In genomic region chr3:4936982-4937614, GRCh38 we compare ENCODE assay signal across 13 cellular contexts. TPM values are rescaled to one million over a fixed set of nuclear protein-coding genes. Genes with fewer than 3 reads are reported as not detected.
DNase-seq lines count a peak whose midpoint lies in the region; ATAC-seq and TF ChIP-seq lines count a peak whose summit lies in the region.
"Had no signal": no experiment of that assay in that cellular context is flagged by ENCODE, and none has a peak within 500 bp of the region (broad histone marks: within the 10 kb centered on the region; RNA-seq: fewer than 3 reads in every experiment).

No MANE protein-coding gene starts in this region.

- peaks cover 21% of the 10 kb centered on the region for H3K4me1 Mint-ChIP-seq in activated naive CD8-positive, alpha-beta T cell treated with anti-CD3 and anti-CD28 coated beads, Interleukin-2, amount 10 ng/mL, durations not matched to agents 7 days and 5 days
- H3K4me1 Mint-ChIP-seq in activated naive CD8-positive, alpha-beta T cell treated with anti-CD3 and anti-CD28 coated beads for 36 hours = peaks cover 18% of the 10 kb centered on the region
- H3K4me1 Mint-ChIP-seq in activated T-helper 17 cell treated with anti-CD3 and anti-CD28 coated beads, Interleukin-2, amount 50 U/mL, for 72 hours = peaks cover 6% of the 10 kb centered on the region

- DNase-seq in activated naive CD8-positive, alpha-beta T cell treated with anti-CD3 and anti-CD28 coated beads, Interleukin-2, amount 10 ng/mL, durations not matched to agents 7 days and 5 days = no peak
- DNase-seq in activated naive CD8-positive, alpha-beta T cell treated with anti-CD3 and anti-CD28 coated beads for 36 hours = no peak
- DNase-seq in GM20000 (ENCODE audit: low spot score) (peak; percentile 38), NCI-H2227 (lab: John Stamatoyannopoulos, UW; ENCODE audit: unreplicated experiment) (no peak), GM10248 (ENCODE audit: extremely low spot score) (no peak)
- DNase-seq: C1 segment of cervical spinal cord, DND-41, NCI-H1048, NCI-H1436 treated with DMSO at 0.1 percent for 48 hours, NCI-H2081, NCI-H510A had no signal

- no peak for TF ChIP-seq CTCF in GM20000 (IDR thresholded peaks at IDR 0.05; ENCODE audit: extremely low read depth, missing control alignments)
- TF ChIP-seq CTCF in GM10248 (IDR thresholded peaks at IDR 0.05; ENCODE audit: control extremely low read depth, extremely low read depth, low read depth, missing control alignments) = no peak

- H3K27me3 Mint-ChIP-seq in activated naive CD8-positive, alpha-beta T cell treated with anti-CD3 and anti-CD28 coated beads, Interleukin-2, amount 10 ng/mL, durations not matched to agents 7 days and 5 days = no peaks in the 10 kb centered on the region
- H3K27me3 Mint-ChIP-seq in activated naive CD8-positive, alpha-beta T cell treated with anti-CD3 and anti-CD28 coated beads for 36 hours = no peaks in the 10 kb centered on the region
- no peaks in the 10 kb centered on the region for H3K27me3 Mint-ChIP-seq in activated T-helper 17 cell treated with anti-CD3 and anti-CD28 coated beads, Interleukin-2, amount 50 U/mL, for 72 hours

- peaks cover 4% of the 10 kb centered on the region for H3K9me3 Mint-ChIP-seq in activated naive CD8-positive, alpha-beta T cell treated with anti-CD3 and anti-CD28 coated beads, Interleukin-2, amount 10 ng/mL, durations not matched to agents 7 days and 5 days
- no peaks in the 10 kb centered on the region for H3K9me3 Mint-ChIP-seq in activated naive CD8-positive, alpha-beta T cell treated with anti-CD3 and anti-CD28 coated beads for 36 hours
- no peaks in the 10 kb centered on the region for H3K9me3 Mint-ChIP-seq in activated T-helper 17 cell treated with anti-CD3 and anti-CD28 coated beads, Interleukin-2, amount 50 U/mL, for 72 hours

- no peak overlapping the region for H3K4me3 Mint-ChIP-seq in activated naive CD8-positive, alpha-beta T cell treated with anti-CD3 and anti-CD28 coated beads, Interleukin-2, amount 10 ng/mL, durations not matched to agents 7 days and 5 days
- no peak overlapping the region for H3K4me3 Mint-ChIP-seq in activated naive CD8-positive, alpha-beta T cell treated with anti-CD3 and anti-CD28 coated beads for 36 hours
- H3K4me3 Mint-ChIP-seq in activated T-helper 17 cell treated with anti-CD3 and anti-CD28 coated beads, Interleukin-2, amount 50 U/mL, for 72 hours = no peak overlapping the region

- POLR2A ChIA-PET in activated naive CD8-positive, alpha-beta T cell treated with anti-CD3 and anti-CD28 coated beads, Interleukin-2, amount 10 ng/mL, durations not matched to agents 7 days and 5 days (lab: Charles Lee) = no interaction called here
- POLR2A ChIA-PET in GM10248 (lab: Yijun Ruan, JAX) = interaction anchor here (0.6 kb wide), 1 partner anchor 99 kb away, joined by 6 read pairs; no protein-coding TSS in a partner anchor

- ATAC-seq in activated naive CD8-positive, alpha-beta T cell treated with anti-CD3 and anti-CD28 coated beads, Interleukin-2, amount 10 ng/mL, durations not matched to agents 7 days and 5 days (ENCODE audit: low read depth) = no peak
- peak; percentile 28 for ATAC-seq in activated T-helper 17 cell treated with anti-CD3 and anti-CD28 coated beads, Interleukin-2, amount 50 U/mL, for 72 hours (replicated peaks)
- ATAC-seq in HG03095 (IDR thresholded peaks at IDR 0.05; ENCODE audit: unreplicated experiment) = no peak

- CTCF ChIA-PET in GM10248 (lab: Yijun Ruan, JAX) = interaction anchor here (1.1 to 2.5 kb wide), 4 partner anchors 9 to 226 kb away, joined by 4 to 10 read pairs (median 4); no protein-coding TSS in a partner anchor

- H3K27ac Mint-ChIP-seq in activated naive CD8-positive, alpha-beta T cell treated with anti-CD3 and anti-CD28 coated beads, Interleukin-2, amount 10 ng/mL, durations not matched to agents 7 days and 5 days = peak overlapping the region; percentile 5
- H3K27ac Mint-ChIP-seq in activated naive CD8-positive, alpha-beta T cell treated with anti-CD3 and anti-CD28 coated beads for 36 hours = no peak overlapping the region
- H3K27ac Mint-ChIP-seq in activated T-helper 17 cell treated with anti-CD3 and anti-CD28 coated beads, Interleukin-2, amount 50 U/mL, for 72 hours = no peak overlapping the region

- H3K36me3 Mint-ChIP-seq in activated naive CD8-positive, alpha-beta T cell treated with anti-CD3 and anti-CD28 coated beads, Interleukin-2, amount 10 ng/mL, durations not matched to agents 7 days and 5 days = peaks cover 21% of the 10 kb centered on the region
- peaks cover 2% of the 10 kb centered on the region for H3K36me3 Mint-ChIP-seq in activated naive CD8-positive, alpha-beta T cell treated with anti-CD3 and anti-CD28 coated beads for 36 hours
- no peaks in the 10 kb centered on the region for H3K36me3 Mint-ChIP-seq in activated T-helper 17 cell treated with anti-CD3 and anti-CD28 coated beads, Interleukin-2, amount 50 U/mL, for 72 hours (ENCODE audit: low read depth)

RNA-seq across cellular contexts. Expression of gene BHLHE40, which starts 42.1 kb away (rescaled TPM):
- total RNA-seq in activated naive CD8-positive, alpha-beta T cell treated with anti-CD3 and anti-CD28 coated beads, Interleukin-2, amount 10 ng/mL, durations not matched to agents 7 days and 5 days = 100 to 1,000 TPM; 208 to 225 TPM
- 100 to 1,000 TPM; 292 to 294 TPM for total RNA-seq in activated naive CD8-positive, alpha-beta T cell treated with anti-CD3 and anti-CD28 coated beads for 36 hours
- total RNA-seq in activated T-helper 17 cell treated with anti-CD3 and anti-CD28 coated beads, Interleukin-2, amount 50 U/mL, for 72 hours = 100 to 1,000 TPM; 217 to 527 TPM
